Comparison of ENCODE assay signal across 28 cellular contexts in genomic region chr4:187786190-187786589, GRCh38.
"Had no signal": no experiment of that assay in that cellular context is flagged by ENCODE, and none has a peak within 500 bp of the region (broad histone marks: within the 10 kb centered on the region; RNA-seq: fewer than 3 reads in every experiment).

No MANE protein-coding gene starts in this region.

- H3K27ac ChIP-seq: left ventricle myocardium inferior, neural progenitor cell, neutrophil, right atrium auricular region, right lobe of liver, skin epidermis, spleen, suprapubic skin, thoracic aorta, tibial artery, upper lobe of right lung had no signal

- ATAC-seq: natural killer cell; right lobe of liver; stimulated activated effector memory CD8-positive, alpha-beta T cell treated with anti-CD3 and anti-CD28 coated beads, Interleukin-12 subunit alpha, Interleukin-12 subunit beta, amount 100 ng/mL, for 72 hours; upper lobe of right lung had no signal

- H3K27ac Mint-ChIP-seq: immature natural killer cell; mesothelial cell of epicardium; naive B cell; natural killer cell; nephron progenitor cell; neural progenitor cell; progenitor cell of endocrine pancreas; stimulated activated effector memory CD8-positive, alpha-beta T cell treated with anti-CD3 and anti-CD28 coated beads, Interleukin-12 subunit alpha, Interleukin-12 subunit beta, amount 100 ng/mL, for 72 hours; stimulated activated naive CD8-positive, alpha-beta T cell treated with anti-CD3 and anti-CD28 coated beads, Interleukin-15, Interleukin-2, amounts not matched to agents 100 ng/mL and 50 ng/mL, for 24 hours had no signal

- H3K4me1 Mint-ChIP-seq: immature natural killer cell; mesothelial cell of epicardium; naive B cell; natural killer cell; nephron progenitor cell; neural progenitor cell; stimulated activated effector memory CD8-positive, alpha-beta T cell treated with anti-CD3 and anti-CD28 coated beads, Interleukin-12 subunit alpha, Interleukin-12 subunit beta, amount 100 ng/mL, for 72 hours had no signal

- H3K27me3 Mint-ChIP-seq: naive B cell; progenitor cell of endocrine pancreas; stimulated activated naive CD8-positive, alpha-beta T cell treated with anti-CD3 and anti-CD28 coated beads, Interleukin-15, Interleukin-2, amounts not matched to agents 100 ng/mL and 50 ng/mL, for 24 hours had no signal

- H3K36me3 Mint-ChIP-seq: immature natural killer cell; mesothelial cell of epicardium; naive B cell; natural killer cell; neural progenitor cell; stimulated activated effector memory CD8-positive, alpha-beta T cell treated with anti-CD3 and anti-CD28 coated beads, Interleukin-12 subunit alpha, Interleukin-12 subunit beta, amount 100 ng/mL, for 72 hours had no signal

- H3K4me1 ChIP-seq: left ventricle myocardium inferior, neural progenitor cell, right atrium auricular region, right lobe of liver, spleen, suprapubic skin, tibial artery, upper lobe of right lung had no signal

- H3K27me3 ChIP-seq: neural progenitor cell, neutrophil, right atrium auricular region, right lobe of liver, spleen, suprapubic skin, tibial artery, upper lobe of right lung had no signal

- FAIRE-seq: islet of Langerhans, urothelium cell line had no signal

- H3K9me3 ChIP-seq: neutrophil, right lobe of liver, thoracic aorta, upper lobe of right lung had no signal

- H3K4me3 ChIP-seq: left ventricle myocardium inferior, lung, neural progenitor cell, right atrium auricular region, right lobe of liver, skin epidermis, spleen, suprapubic skin, thoracic aorta, tibial artery, upper lobe of right lung had no signal

- DNase-seq: hypothalamus; immature natural killer cell; left ventricle myocardium inferior; mesendoderm; naive B cell; natural killer cell; nephron progenitor cell; occipital lobe; right lobe of liver; spleen; stimulated activated CD4-positive, alpha-beta T cell treated with anti-CD3 and anti-CD28 coated beads, Interleukin-4, amount 100 ng/mL, for 24 hours; stimulated activated naive CD4-positive, alpha-beta T cell; tibial artery; trophoblast cell; upper lobe of right lung had no signal

- H3K36me3 ChIP-seq: left ventricle myocardium inferior, neural progenitor cell, neutrophil, right atrium auricular region, right lobe of liver, spleen, suprapubic skin, thoracic aorta, tibial artery, upper lobe of right lung had no signal

- H3K4me3 Mint-ChIP-seq: immature natural killer cell; mesothelial cell of epicardium; naive B cell; natural killer cell; nephron progenitor cell; neural progenitor cell; stimulated activated effector memory CD8-positive, alpha-beta T cell treated with anti-CD3 and anti-CD28 coated beads, Interleukin-12 subunit alpha, Interleukin-12 subunit beta, amount 100 ng/mL, for 72 hours; stimulated activated naive CD8-positive, alpha-beta T cell treated with anti-CD3 and anti-CD28 coated beads, Interleukin-15, Interleukin-2, amounts not matched to agents 100 ng/mL and 50 ng/mL, for 24 hours had no signal
